25 cellular contexts compared by ENCODE assay signal in genomic region chr3:111538111-111538510, GRCh38. TPM values are rescaled to one million over a fixed set of nuclear protein-coding genes. Genes with fewer than 3 reads are reported as not detected.
DNase-seq lines count a peak whose midpoint lies in the region; ATAC-seq and TF ChIP-seq lines count a peak whose summit lies in the region.
"Had no signal": no experiment of that assay in that cellular context is flagged by ENCODE, and none has a peak within 500 bp of the region (broad histone marks: within the 10 kb centered on the region; RNA-seq: fewer than 3 reads in every experiment).

No MANE protein-coding gene starts in this region.

- peak overlapping the region; percentile 36 for H3K27ac ChIP-seq in CD4-positive, CD25-positive, alpha-beta regulatory T cell (ENCODE audit: insufficient read depth, low read length, poor library complexity, severe bottlenecking)
- H3K27ac ChIP-seq in IMR-90 (ENCODE audit: insufficient read depth, low read length) = no peak overlapping the region
- H3K27ac ChIP-seq in trophoblast cell (ENCODE audit: low read depth, low read length) = no peak overlapping the region
- H3K27ac ChIP-seq: dorsolateral prefrontal cortex, left ventricle myocardium inferior, parathyroid adenoma, SJCRH30 had no signal

- H2AK5ac ChIP-seq in IMR-90 (ENCODE audit: low read depth, low read length) = no peak overlapping the region
- no peak overlapping the region for H2AK5ac ChIP-seq in trophoblast cell (ENCODE audit: low read length)

- H3K79me1 ChIP-seq in IMR-90 (ENCODE audit: low read depth in 1 of 2, low read length in 2 of 2) (no peaks in the 10 kb centered on the region), trophoblast cell (ENCODE audit: low read length) (peaks cover 11% of the 10 kb centered on the region)

- H3K27me3 ChIP-seq in CD4-positive, CD25-positive, alpha-beta regulatory T cell (ENCODE audit: control insufficient read depth, insufficient read depth, low read length) = no peaks in the 10 kb centered on the region
- H3K27me3 ChIP-seq in IMR-90 (ENCODE audit: control insufficient read depth, insufficient read depth, low read length) = no peaks in the 10 kb centered on the region
- no peaks in the 10 kb centered on the region for H3K27me3 ChIP-seq in trophoblast cell (ENCODE audit: insufficient read depth, low read length)
- H3K27me3 ChIP-seq: SJCRH30 had no signal

- H3K4me1 ChIP-seq in CD4-positive, CD25-positive, alpha-beta regulatory T cell (ENCODE audit: control insufficient read depth, insufficient read depth, low read length, poor library complexity, severe bottlenecking) = peaks cover 43% of the 10 kb centered on the region
- H3K4me1 ChIP-seq in IMR-90 (ENCODE audit: control insufficient read depth, insufficient read depth, low read length) = peaks cover 7% of the 10 kb centered on the region
- peaks cover 1 to 3% of the 10 kb centered on the region in 2 experiments for H3K4me1 ChIP-seq in trophoblast cell (ENCODE audit: control insufficient read depth in 1 of 2, insufficient read depth in 2 of 2, low read length in 2 of 2)
- H3K4me1 ChIP-seq: left ventricle myocardium inferior, parathyroid adenoma had no signal

- H3K79me2 ChIP-seq in trophoblast cell (ENCODE audit: control insufficient read depth, insufficient read depth, low read length, poor library complexity) = no peaks in the 10 kb centered on the region
- H3K79me2 ChIP-seq: parathyroid adenoma had no signal

- H4K91ac ChIP-seq in IMR-90 (ENCODE audit: insufficient read depth, low read depth, low read length) (no peak overlapping the region), trophoblast cell (ENCODE audit: low read depth, low read length) (no peak overlapping the region)

- H3K14ac ChIP-seq in IMR-90 (replicated peaks; ENCODE audit: low read depth, low read length) (no peak overlapping the region), trophoblast cell (ENCODE audit: low read length) (no peak overlapping the region)

- H3K9me3 Mint-ChIP-seq in T-helper 2 cell treated with Interferon-gamma antibody and Interleukin-4, amounts not matched to agents 5 μg/mL and 100 μg/mL, for 36 hours = no peaks in the 10 kb centered on the region
- H3K9me3 Mint-ChIP-seq in CD4-positive, CD25-positive, alpha-beta regulatory T cell = no peaks in the 10 kb centered on the region
- no peaks in the 10 kb centered on the region for H3K9me3 Mint-ChIP-seq in central memory CD8-positive, alpha-beta T cell
- H3K9me3 Mint-ChIP-seq: mesothelial cell of epicardium had no signal

- TF ChIP-seq POLR2A in IMR-90 (IDR thresholded peaks at IDR 0.05; ENCODE audit: low read depth, low read length) = no peak

- dilution Hi-C loops in IMR-90 (cut with HindIII; ENCODE audit: low sequenced_read_pairs, unreplicated experiment) = no loop called here

- no CpG with 5 or more reads among the region's 1 CpG for WGBS in IMR-90 (ENCODE audit: extremely low coverage in 2 of 2, insufficient read length in 1 of 2), 2 experiments
- no CpG with 5 or more reads among the region's 1 CpG for WGBS in trophoblast cell (ENCODE audit: extremely low coverage, insufficient coverage, insufficient read length)

- peak overlapping the region; percentile 47; the same call in 1 of the 2 replicates for H2BK20ac ChIP-seq in IMR-90 (ENCODE audit: low read depth, low read length)

- CTCF ChIA-PET in IMR-90 (lab: Yijun Ruan, JAX) = interaction anchor here (0.6 kb wide), 1 partner anchor 50 kb away, joined by 3 read pairs; no protein-coding TSS in a partner anchor

- H2BK12ac ChIP-seq in trophoblast cell (ENCODE audit: low read length) = no peak overlapping the region

- no peak overlapping the region for H3K56ac ChIP-seq in IMR-90 (ENCODE audit: extremely low read depth, insufficient read depth, low read length)

- no peaks in the 10 kb centered on the region for H3K9me3 ChIP-seq in CD4-positive, CD25-positive, alpha-beta regulatory T cell (ENCODE audit: control insufficient read depth in 2 of 2, low read length in 2 of 2)
- H3K9me3 ChIP-seq in IMR-90 (ENCODE audit: control insufficient read depth, insufficient read depth, low read length) (no peaks in the 10 kb centered on the region), trophoblast cell (ENCODE audit: insufficient read depth, low read depth, low read length) (no peaks in the 10 kb centered on the region)
- H3K9me3 ChIP-seq: left ventricle myocardium inferior, SJCRH30 had no signal

- H3K4me3 ChIP-seq in CD4-positive, CD25-positive, alpha-beta regulatory T cell (ENCODE audit: low read depth, low read length) = no peak overlapping the region
- no peak overlapping the region for H3K4me3 ChIP-seq in IMR-90 (ENCODE audit: insufficient read depth, low read depth, low read length)
- H3K4me3 ChIP-seq in trophoblast cell (ENCODE audit: low read depth, low read length) = no peak overlapping the region
- H3K4me3 ChIP-seq: dorsolateral prefrontal cortex, left ventricle myocardium inferior, SJCRH30 had no signal

- no peak overlapping the region for H2AK9ac ChIP-seq in IMR-90 (replicated peaks; ENCODE audit: low read depth, low read length, poor library complexity)

- H2AFZ ChIP-seq in IMR-90 (replicated peaks; ENCODE audit: low read length, poor library complexity) (no peak overlapping the region), trophoblast cell (ENCODE audit: insufficient read depth, low read length, poor library complexity) (no peak overlapping the region)
- H2AFZ ChIP-seq: parathyroid adenoma had no signal

- H4K12ac ChIP-seq in trophoblast cell (ENCODE audit: low read depth, low read length) = no peak overlapping the region

- no peak overlapping the region for H3K18ac ChIP-seq in IMR-90 (ENCODE audit: low read depth, low read length)
- no peak overlapping the region for H3K18ac ChIP-seq in trophoblast cell (ENCODE audit: low read length)

- no peak overlapping the region for H4K8ac ChIP-seq in IMR-90 (ENCODE audit: low read depth in 2 of 2, low read length in 2 of 2)
- H4K8ac ChIP-seq in trophoblast cell (ENCODE audit: low read depth, low read length) = no peak overlapping the region

- no TSS peak for BruUV-seq in IMR-90 (replicated peaks; lab: Mats Ljungman, UMichigan)

- no peak overlapping the region for H3K4ac ChIP-seq in IMR-90 (ENCODE audit: low read depth, low read length)
- H3K4ac ChIP-seq in trophoblast cell (ENCODE audit: low read depth, low read length) = no peak overlapping the region

- H2BK120ac ChIP-seq in IMR-90 (ENCODE audit: low read depth, low read length) (no peak overlapping the region), trophoblast cell (ENCODE audit: insufficient read depth, low read length, poor library complexity) (no peak overlapping the region)

- H3K4me2 ChIP-seq in IMR-90 (ENCODE audit: low read depth, low read length) (no peak overlapping the region), trophoblast cell (ENCODE audit: low read length) (no peak overlapping the region)

- H3K4me1 Mint-ChIP-seq in T-helper 2 cell treated with Interferon-gamma antibody and Interleukin-4, amounts not matched to agents 5 μg/mL and 100 μg/mL, for 36 hours (ENCODE audit: low read depth) = peaks cover 53% of the 10 kb centered on the region
- peaks cover 25 to 48% (median 36%) of the 10 kb centered on the region in 4 donors for H3K4me1 Mint-ChIP-seq in CD4-positive, CD25-positive, alpha-beta regulatory T cell
- H3K4me1 Mint-ChIP-seq in central memory CD8-positive, alpha-beta T cell = peaks cover 44% of the 10 kb centered on the region

- no peak overlapping the region for H3K9ac ChIP-seq in IMR-90 (ENCODE audit: low read depth, low read length)
- H3K9ac ChIP-seq in trophoblast cell (ENCODE audit: low read length) = no peak overlapping the region
- H3K9ac ChIP-seq: parathyroid adenoma had no signal

- H4K5ac ChIP-seq in IMR-90 (ENCODE audit: low read depth, low read length) = no peak overlapping the region

- no peak for TF ChIP-seq CTCF in IMR-90 (conservative IDR thresholded peaks at IDR 0.05; ENCODE audit: low read depth, low read length)

- peak overlapping the region; percentile 86 for H3K4me3 Mint-ChIP-seq in T-helper 2 cell treated with Interferon-gamma antibody and Interleukin-4, amounts not matched to agents 5 μg/mL and 100 μg/mL, for 36 hours
- peak overlapping the region in 1 of 4 donors; percentile 76 for H3K4me3 Mint-ChIP-seq in CD4-positive, CD25-positive, alpha-beta regulatory T cell
- no peak overlapping the region for H3K4me3 Mint-ChIP-seq in central memory CD8-positive, alpha-beta T cell
- H3K4me3 Mint-ChIP-seq: mesothelial cell of epicardium had no signal

- H2BK5ac ChIP-seq in IMR-90 (ENCODE audit: low read depth, low read length, poor library complexity, severe bottlenecking) (no peak overlapping the region), trophoblast cell (ENCODE audit: low read depth, low read length, poor library complexity) (no peak overlapping the region)

- no peak overlapping the region for H3K23ac ChIP-seq in IMR-90 (ENCODE audit: low read depth, low read length)
- H3K23ac ChIP-seq in trophoblast cell (ENCODE audit: low read length) = no peak overlapping the region

- peaks cover 7% of the 10 kb centered on the region; the same call in 1 of the 2 replicates for H3K9me1 ChIP-seq in IMR-90 (ENCODE audit: insufficient read depth, low read length)

- in situ Hi-C loops in IMR-90 (cut with MboI; ENCODE audit: low sequenced_read_pairs) = no loop called here

- no peak for TF ChIP-seq RAD21 in IMR-90 (IDR thresholded peaks at IDR 0.05; ENCODE audit: low read length)

- DNase-seq in T-helper 2 cell treated with Interferon-gamma antibody and Interleukin-4, amounts not matched to agents 5 μg/mL and 100 μg/mL, for 36 hours (ENCODE audit: low spot score) = no peak
- DNase-seq in T-helper 2 cell = no peak
- DNase-seq in CD4-positive, CD25-positive, alpha-beta regulatory T cell = no peak
- no peak for DNase-seq in IMR-90
- no peak for DNase-seq in central memory CD8-positive, alpha-beta T cell (ENCODE audit: low spot score in 2 of 2)
- no peak for DNase-seq in GM03348 (ENCODE audit: low spot score)
- no peak for DNase-seq in trophoblast cell
- DNase-seq: 8988T; activated T-cell treated with anti-CD3 and anti-CD28 coated beads, Interleukin-2, amount 50 U/mL, for 48 hours; cerebellar nuclear complex; dorsolateral prefrontal cortex; H7; left ventricle myocardium inferior; NCI-H1694; NCI-H69; SJCRH30 had no signal

- H3K27ac Mint-ChIP-seq in T-helper 2 cell treated with Interferon-gamma antibody and Interleukin-4, amounts not matched to agents 5 μg/mL and 100 μg/mL, for 36 hours = peak overlapping the region; percentile 89
- peak overlapping the region in 2 of 3 donors; percentile 16 to 99 for H3K27ac Mint-ChIP-seq in CD4-positive, CD25-positive, alpha-beta regulatory T cell
- H3K27ac Mint-ChIP-seq in central memory CD8-positive, alpha-beta T cell (ENCODE audit: low read depth) = peak overlapping the region; percentile 87
- H3K27ac Mint-ChIP-seq: activated naive CD4-positive, alpha-beta T cell treated with anti-CD3 and anti-CD28 coated beads, Interleukin-2, amount 50 U/mL, for 72 hours had no signal

- H4K20me1 ChIP-seq in IMR-90 (ENCODE audit: insufficient read depth, low read length) = no peaks in the 10 kb centered on the region

- intact Hi-C loops in IMR-90 (cut with micrococcal nuclease) = loop anchor here (5.0 kb wide), 2 partner anchors 466 to 1011 kb away; partner anchors contain the start of gene NECTIN3

- POLR2A ChIA-PET in IMR-90 (lab: Charles Lee; ENCODE audit: unreplicated experiment) = no interaction called here

- no peak for ATAC-seq in CD4-positive, CD25-positive, alpha-beta regulatory T cell (ENCODE audit: low read depth in 2 of 2)
- ATAC-seq in IMR-90 (ENCODE audit: low read depth) (no peak), GM21529 (IDR thresholded peaks at IDR 0.05; ENCODE audit: unreplicated experiment) (no peak)
- no peak for ATAC-seq in central memory CD8-positive, alpha-beta T cell (replicated peaks; ENCODE audit: extremely low read depth, poor library complexity, severe bottlenecking)
- ATAC-seq: sciatic nerve had no signal

- peaks cover 8% of the 10 kb centered on the region for H3K36me3 Mint-ChIP-seq in T-helper 2 cell treated with Interferon-gamma antibody and Interleukin-4, amounts not matched to agents 5 μg/mL and 100 μg/mL, for 36 hours (ENCODE audit: low read depth)
- no peaks in the 10 kb centered on the region for H3K36me3 Mint-ChIP-seq in CD4-positive, CD25-positive, alpha-beta regulatory T cell
- H3K36me3 Mint-ChIP-seq in central memory CD8-positive, alpha-beta T cell (ENCODE audit: insufficient read depth) = peaks cover 7% of the 10 kb centered on the region
- H3K36me3 Mint-ChIP-seq: mesothelial cell of epicardium had no signal

- no peaks in the 10 kb centered on the region for H3K36me3 ChIP-seq in CD4-positive, CD25-positive, alpha-beta regulatory T cell (ENCODE audit: control insufficient read depth, insufficient read depth, low read length)
- no peaks in the 10 kb centered on the region for H3K36me3 ChIP-seq in IMR-90 (ENCODE audit: control insufficient read depth, insufficient read depth, low read length)
- H3K36me3 ChIP-seq in trophoblast cell (ENCODE audit: control insufficient read depth in 1 of 2, insufficient read depth in 2 of 2, low read length in 2 of 2) = no peaks in the 10 kb centered on the region
- H3K36me3 ChIP-seq: left ventricle myocardium inferior, SJCRH30 had no signal

- H2BK15ac ChIP-seq in IMR-90 (ENCODE audit: low read depth, low read length) = peak overlapping the region; percentile 22; the same call in 1 of the 3 replicates

- no peaks in the 10 kb centered on the region for H3K27me3 Mint-ChIP-seq in T-helper 2 cell treated with Interferon-gamma antibody and Interleukin-4, amounts not matched to agents 5 μg/mL and 100 μg/mL, for 36 hours (ENCODE audit: low read depth)
- H3K27me3 Mint-ChIP-seq in CD4-positive, CD25-positive, alpha-beta regulatory T cell = no peaks in the 10 kb centered on the region
- H3K27me3 Mint-ChIP-seq in central memory CD8-positive, alpha-beta T cell = no peaks in the 10 kb centered on the region

RNA-seq across cellular contexts. Expression of gene CD96, which starts 3.9 kb away (rescaled TPM):
- 125 TPM for total RNA-seq in CD4-positive, CD25-positive, alpha-beta regulatory T cell
- 100 to 1,000 TPM; 104 to 149 (median 130) TPM for polyA plus RNA-seq in CD4-positive, CD25-positive, alpha-beta regulatory T cell
- total RNA-seq in IMR-90 (2012; rRNA removed) = 0.18 and 0.28 TPM in 2 replicates
- polyA plus RNA-seq in IMR-90 (2012; rRNA removed) = 0.05 and 0.06 TPM in 2 replicates
- polyA plus RNA-seq in IMR-90 (2012; cell fraction: cytosol; rRNA removed) = 0.04 and 0.05 TPM in 2 replicates
- polyA plus RNA-seq in IMR-90 (2012; cell fraction: nucleus; rRNA removed; ENCODE audit: low replicate concordance) = 0.21 TPM in 1 of 2 replicates, not detected in the other
- 0.46 and 0.49 TPM in 2 replicates for polyA plus RNA-seq in trophoblast cell (2013)
- total RNA-seq: endothelial cell of umbilical vein, glomerular endothelial cell, H7 had no signal
- polyA plus RNA-seq: endothelial cell of umbilical vein, neural cell had no signal

RNA-seq across cellular contexts. Expression of gene ZBED2, which starts 57.0 kb away (rescaled TPM):
- total RNA-seq in CD4-positive, CD25-positive, alpha-beta regulatory T cell = 0.27 TPM
- under 1 TPM in 3 of 4 donors, not detected in 1; 0.15 to 1.00 (median 0.80) TPM for polyA plus RNA-seq in CD4-positive, CD25-positive, alpha-beta regulatory T cell
- 0.72 and 1.1 TPM in 2 replicates for total RNA-seq in IMR-90 (2012; rRNA removed)
- polyA plus RNA-seq in IMR-90 (2012; rRNA removed) = 0.36 and 0.51 TPM in 2 replicates
- 0.15 and 0.34 TPM in 2 replicates for polyA plus RNA-seq in IMR-90 (2012; cell fraction: cytosol; rRNA removed)
- 0.10 and 0.21 TPM in 2 replicates for polyA plus RNA-seq in IMR-90 (2012; cell fraction: nucleus; rRNA removed; ENCODE audit: low replicate concordance)
- 7.3 and 7.8 TPM in 2 replicates for polyA plus RNA-seq in trophoblast cell (2013)
- total RNA-seq: endothelial cell of umbilical vein, H7, left ventricle myocardium inferior, mesothelial cell of epicardium, sciatic nerve, SJCRH30, urinary bladder had no signal
- polyA plus RNA-seq: endothelial cell of umbilical vein, neural cell had no signal

Comparison
In these comparisons a context has a peak if more than half of its experiments do, and no peak if none do; other contexts are left out.
1. RNA of gene CD96, which starts 3.9 kb away (total RNA-seq): 125 TPM in CD4-positive, CD25-positive, alpha-beta regulatory T cell (single experiment); 0.18 to 0.28 TPM in IMR-90; every median in the first group is over 10 times any median in the second.
2. Peak in every context shown above with its lines, with median percentiles within 50 percentile points of each other: H3K27ac Mint-ChIP-seq.